ENCODE assay signal across 18 cellular contexts in genomic region chr16:88556294-88556988, GRCh38. TPM values are rescaled to one million over a fixed set of nuclear protein-coding genes. Genes with fewer than 3 reads are reported as not detected.
A peak's percentile ranks its signal among the peaks of the same experiment; 100 is the strongest.
DNase-seq lines count a peak whose midpoint lies in the region; ATAC-seq and TF ChIP-seq lines count a peak whose summit lies in the region.
"Had no signal": no experiment of that assay in that cellular context is flagged by ENCODE, and none has a peak within 500 bp of the region (broad histone marks: within the 10 kb centered on the region; RNA-seq: fewer than 3 reads in every experiment).

No MANE protein-coding gene starts in this region.

- in situ Hi-C loops in transverse colon (cut with MboI; ENCODE audit: low pct_ligation_motif_present in 1 of 4, low pct_unique_long_range_greater_than_20kb in 1 of 4, low sequenced_read_pairs in 3 of 4): loop anchor here in 1 of 4 donors (25.0 kb wide), 1 partner anchor 119 kb away; no protein-coding TSS in a partner anchor

- no peaks in the 10 kb centered on the region for H3K79me2 ChIP-seq in OCI-LY7 (ENCODE audit: insufficient read depth, low read depth, low read length)

- DNase-seq in OCI-LY7 (ENCODE audit: low spot score) (peak; percentile 56), glutamatergic neuron (no peak), transverse colon (peak; percentile 57), NCI-H510A treated with DMSO at 0.1 percent for 48 hours (lab: John Stamatoyannopoulos, UW) (no peak)
- no peak for DNase-seq in stimulated activated naive CD4-positive, alpha-beta T cell (lab: John Stamatoyannopoulos, UW)
- DNase-seq: 8988T; C1 segment of cervical spinal cord; CD4-positive, CD25-positive, alpha-beta regulatory T cell; CD8-positive, alpha-beta memory T cell; COR-L47; DMS 273 treated with DMSO at 0.1 percent for 48 hours; DMS53; DND-41; HCEC 1CT had no signal

- POLR2A ChIA-PET in OCI-LY7 (lab: Charles Lee): interaction anchor here (0.7 kb wide), 1 partner anchor 20 kb away, joined by 3 read pairs; no protein-coding TSS in a partner anchor

- peaks cover 13% of the 10 kb centered on the region for H3K4me1 Mint-ChIP-seq in glutamatergic neuron (ENCODE audit: low read depth, unreplicated experiment)

- H3K4me3 ChIP-seq in BLaER1 treated with 17β-estradiol and CSF1 and Interleukin-3, amounts not matched to agents 10 nM and 100 nM: no peak overlapping the region
- H3K4me3 ChIP-seq in OCI-LY7 (ENCODE audit: low read depth, low read length, poor library complexity, severe bottlenecking): no peak overlapping the region
- no peak overlapping the region for H3K4me3 ChIP-seq in transverse colon
- H3K4me3 ChIP-seq: GM23338 had no signal

- 73 to 74% methylated on average over 5 to 14 of the region's 15 CpGs for WGBS in transverse colon (ENCODE audit: low coverage in 1 of 2), 2 donors

- H3K4me2 ChIP-seq in BLaER1 treated with 17β-estradiol and CSF1 and Interleukin-3, amounts not matched to agents 10 nM and 100 nM: peak overlapping the region in 8 of 11 experiments; percentile 48 to 79 (median 72); a peak in 15 of 22 replicates
- H3K4me2 ChIP-seq in OCI-LY7 (ENCODE audit: low read length): no peak overlapping the region
- H3K4me2 ChIP-seq: GM23338 had no signal

- no peak for ATAC-seq in HG02798 (IDR thresholded peaks at IDR 0.05; ENCODE audit: poor library complexity, unreplicated experiment)
- ATAC-seq: GM23338 had no signal

- intact Hi-C loops in OCI-LY7 (cut with micrococcal nuclease; ENCODE audit: unreplicated experiment) (loop anchor here (2.0 to 10.0 kb wide), 3 partner anchors 104 to 852 kb away; partner anchors contain the start of genes BANP and ZFPM1), transverse colon (cut with DNase I; ENCODE audit: low total_unique reads) (no loop called here)

- H3K27me3 Mint-ChIP-seq in glutamatergic neuron (ENCODE audit: unreplicated experiment): peaks cover 4% of the 10 kb centered on the region

- peaks cover 0 to 60% (median 0%) of the 10 kb centered on the region in 11 experiments; a peak in 9 of 22 replicates for H3K27me3 ChIP-seq in BLaER1 treated with 17β-estradiol and CSF1 and Interleukin-3, amounts not matched to agents 10 nM and 100 nM
- peaks cover 33% of the 10 kb centered on the region for H3K27me3 ChIP-seq in transverse colon

- no peak overlapping the region for H2AFZ ChIP-seq in OCI-LY7 (ENCODE audit: low read length)
- H2AFZ ChIP-seq: GM23338 had no signal

- peaks cover 4 to 14% (median 10%) of the 10 kb centered on the region in 11 experiments; a peak in 19 of 22 replicates for H3K9me3 ChIP-seq in BLaER1 treated with 17β-estradiol and CSF1 and Interleukin-3, amounts not matched to agents 10 nM and 100 nM (replicated peaks in 1 of 11)
- H3K9me3 ChIP-seq in OCI-LY7 (ENCODE audit: low read length) (peaks cover 8% of the 10 kb centered on the region; the same call in 1 of the 2 replicates), transverse colon (no peaks in the 10 kb centered on the region)

- peaks cover 37 to 87% (median 74%) of the 10 kb centered on the region in 10 experiments for H3K4me1 ChIP-seq in BLaER1 treated with 17β-estradiol and CSF1 and Interleukin-3, amounts not matched to agents 10 nM and 100 nM
- H3K4me1 ChIP-seq in OCI-LY7 (ENCODE audit: insufficient read depth, low read length, poor library complexity, severe bottlenecking) (peaks cover 53% of the 10 kb centered on the region), transverse colon (peaks cover 0 to 7% (median 6%) of the 10 kb centered on the region in 4 donors)

- TF ChIP-seq EP300 in transverse colon (IDR thresholded peaks at IDR 0.05; ENCODE audit: low read depth): no peak

- peak overlapping the region; percentile 46 for H3K27ac Mint-ChIP-seq in glutamatergic neuron (ENCODE audit: unreplicated experiment)
- H3K27ac Mint-ChIP-seq: CD4-positive, CD25-positive, alpha-beta regulatory T cell; CD8-positive, alpha-beta memory T cell; GM23338 had no signal

- H3K27ac ChIP-seq in BLaER1 treated with 17β-estradiol and CSF1 and Interleukin-3, amounts not matched to agents 10 nM and 100 nM: no peak overlapping the region
- H3K27ac ChIP-seq in OCI-LY7 (ENCODE audit: low read depth, low read length, poor library complexity, severe bottlenecking): peak overlapping the region; percentile 86
- no peak overlapping the region for H3K27ac ChIP-seq in transverse colon
- H3K27ac ChIP-seq: HL-60 had no signal

- TF ChIP-seq POLR2A in transverse colon (IDR thresholded peaks at IDR 0.05): no peak

- no peaks in the 10 kb centered on the region; a peak in 1 of 22 replicates for H3K36me3 ChIP-seq in BLaER1 treated with 17β-estradiol and CSF1 and Interleukin-3, amounts not matched to agents 10 nM and 100 nM
- H3K36me3 ChIP-seq in OCI-LY7 (ENCODE audit: insufficient read depth, low read length) (no peaks in the 10 kb centered on the region; the same call in 1 of the 2 replicates), transverse colon (no peaks in the 10 kb centered on the region)

- TF ChIP-seq CTCF in OCI-LY7 (conservative IDR thresholded peaks at IDR 0.05; ENCODE audit: low read length): no peak
- no peak for TF ChIP-seq CTCF in glutamatergic neuron (IDR thresholded peaks at IDR 0.05; ENCODE audit: partially characterized antibody, unreplicated experiment)
- no peak for TF ChIP-seq CTCF in transverse colon (IDR thresholded peaks at IDR 0.05)

- peaks cover 6% of the 10 kb centered on the region for H3K9me3 Mint-ChIP-seq in glutamatergic neuron (ENCODE audit: unreplicated experiment)

- H3K9me2 ChIP-seq in OCI-LY7 (ENCODE audit: insufficient read depth, low read length): no peaks in the 10 kb centered on the region

- CTCF ChIA-PET in OCI-LY7 (lab: Charles Lee; ENCODE audit: unreplicated experiment): no interaction called here

- no TSS peak for BruUV-seq in OCI-LY7 (replicated peaks; lab: Mats Ljungman, UMichigan)

- no peak overlapping the region for H3K4me3 Mint-ChIP-seq in glutamatergic neuron (ENCODE audit: unreplicated experiment)
- H3K4me3 Mint-ChIP-seq: CD4-positive, CD25-positive, alpha-beta regulatory T cell; CD8-positive, alpha-beta memory T cell; GM23338 had no signal

- H3K9ac ChIP-seq in BLaER1 treated with 17β-estradiol and CSF1 and Interleukin-3, amounts not matched to agents 10 nM and 100 nM: no peak overlapping the region; a peak in 1 of 22 replicates

- peaks cover 0 to 14% (median 0%) of the 10 kb centered on the region in 11 experiments; a peak in 3 of 22 replicates for H4K20me1 ChIP-seq in BLaER1 treated with 17β-estradiol and CSF1 and Interleukin-3, amounts not matched to agents 10 nM and 100 nM
- no peaks in the 10 kb centered on the region for H4K20me1 ChIP-seq in OCI-LY7 (ENCODE audit: insufficient read depth, low read length)

- H3K36me3 Mint-ChIP-seq in glutamatergic neuron (ENCODE audit: unreplicated experiment): no peaks in the 10 kb centered on the region
- H3K36me3 Mint-ChIP-seq: CD4-positive, CD25-positive, alpha-beta regulatory T cell; CD8-positive, alpha-beta memory T cell had no signal

RNA-seq across cellular contexts. Expression of gene ZC3H18, which starts 13.8 kb away (rescaled TPM):
- 22.2 and 26.6 TPM in 2 replicates for total RNA-seq in OCI-LY7 (2014; rRNA removed; shearing (Covaris generic))
- total RNA-seq in OCI-LY7 (2022): 72.1 and 79.0 TPM in 2 replicates
- 48.9 TPM for total RNA-seq in glutamatergic neuron (ENCODE audit: unreplicated experiment)
- 10 to 100 TPM; 17.9 to 50.5 (median 25.5) TPM for total RNA-seq in transverse colon

Comparison
In these comparisons a context has a peak if more than half of its experiments do, and no peak if none do; other contexts are left out.
1. DNase-seq: peak in OCI-LY7 (single experiment) and transverse colon (single experiment); none in glutamatergic neuron (single experiment), stimulated activated naive CD4-positive, alpha-beta T cell (0 of 6) and NCI-H510A treated with DMSO at 0.1 percent for 48 hours (single experiment).